ENCODE assay signal across 1 cellular context in genomic region chr2:128300151-128300550, GRCh38.
TF ChIP-seq lines count a peak whose summit lies in the region.

No MANE protein-coding gene starts in this region.

TF ChIP-seq in IMR-90, 13 proteins besides CTCF, POLR2A, EP300 and RAD21:
- TF ChIP-seq, protein P1, sequence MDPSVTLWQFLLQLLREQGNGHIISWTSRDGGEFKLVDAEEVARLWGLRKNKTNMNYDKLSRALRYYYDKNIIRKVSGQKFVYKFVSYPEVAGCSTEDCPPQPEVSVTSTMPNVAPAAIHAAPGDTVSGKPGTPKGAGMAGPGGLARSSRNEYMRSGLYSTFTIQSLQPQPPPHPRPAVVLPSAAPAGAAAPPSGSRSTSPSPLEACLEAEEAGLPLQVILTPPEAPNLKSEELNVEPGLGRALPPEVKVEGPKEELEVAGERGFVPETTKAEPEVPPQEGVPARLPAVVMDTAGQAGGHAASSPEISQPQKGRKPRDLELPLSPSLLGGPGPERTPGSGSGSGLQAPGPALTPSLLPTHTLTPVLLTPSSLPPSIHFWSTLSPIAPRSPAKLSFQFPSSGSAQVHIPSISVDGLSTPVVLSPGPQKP (IDR thresholded peaks at IDR 0.05; ENCODE audit: borderline replicate concordance, low read depth, low read length), result no peak
- no peak for TF ChIP-seq MAZ (IDR thresholded peaks at IDR 0.05; ENCODE audit: borderline replicate concordance, low read depth, low read length)
- no peak for TF ChIP-seq BHLHE40 (IDR thresholded peaks at IDR 0.05; ENCODE audit: low read depth, low read length)
- no peak for TF ChIP-seq NFE2L2 (IDR thresholded peaks at IDR 0.05; ENCODE audit: low read depth, low read length)
- TF ChIP-seq FOS (IDR thresholded peaks at IDR 0.05; ENCODE audit: low read depth, low read length), result no peak
- TF ChIP-seq SMC3 (IDR thresholded peaks at IDR 0.05; ENCODE audit: low read depth, low read length), result no peak
- TF ChIP-seq MXI1 (IDR thresholded peaks at IDR 0.05; ENCODE audit: borderline replicate concordance, low read depth, low read length), result no peak
- no peak for TF ChIP-seq MAFK (IDR thresholded peaks at IDR 0.05; ENCODE audit: low read depth, low read length)
- no peak for TF ChIP-seq CEBPB (IDR thresholded peaks at IDR 0.05; ENCODE audit: low read depth, low read length)
- TF ChIP-seq, protein P2, sequence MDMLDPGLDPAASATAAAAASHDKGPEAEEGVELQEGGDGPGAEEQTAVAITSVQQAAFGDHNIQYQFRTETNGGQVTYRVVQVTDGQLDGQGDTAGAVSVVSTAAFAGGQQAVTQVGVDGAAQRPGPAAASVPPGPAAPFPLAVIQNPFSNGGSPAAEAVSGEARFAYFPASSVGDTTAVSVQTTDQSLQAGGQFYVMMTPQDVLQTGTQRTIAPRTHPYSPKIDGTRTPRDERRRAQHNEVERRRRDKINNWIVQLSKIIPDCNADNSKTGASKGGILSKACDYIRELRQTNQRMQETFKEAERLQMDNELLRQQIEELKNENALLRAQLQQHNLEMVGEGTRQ (IDR thresholded peaks at IDR 0.05; ENCODE audit: low read depth, low read length), result no peak
- no peak for TF ChIP-seq RCOR1 (IDR thresholded peaks at IDR 0.05; ENCODE audit: insufficient replicate concordance, low read length)
- TF ChIP-seq CHD1 (IDR thresholded peaks at IDR 0.05; ENCODE audit: low read depth, low read length), result no peak
- no peak for TF ChIP-seq RFX5 (IDR thresholded peaks at IDR 0.05; ENCODE audit: low read depth, low read length)
